9 cellular contexts compared by ENCODE assay signal in genomic region chr5:132477784-132478497, GRCh38. TPM values are rescaled to one million over a fixed set of nuclear protein-coding genes. Genes with fewer than 3 reads are reported as not detected.
DNase-seq lines count a peak whose midpoint lies in the region; ATAC-seq, FAIRE-seq and TF ChIP-seq lines count a peak whose summit lies in the region.
"Had no signal": no experiment of that assay in that cellular context is flagged by ENCODE, and none has a peak within 500 bp of the region (broad histone marks: within the 10 kb centered on the region; RNA-seq: fewer than 3 reads in every experiment).

No MANE protein-coding gene starts in this region.

- no peaks in the 10 kb centered on the region for H3K9me3 Mint-ChIP-seq in activated CD4-positive, alpha-beta T cell treated with anti-CD3 and anti-CD28 coated beads, Interleukin-2, amount 10 ng/mL, durations not matched to agents 7 days and 5 days
- no peaks in the 10 kb centered on the region for H3K9me3 Mint-ChIP-seq in activated CD8-positive, alpha-beta T cell treated with anti-CD3 and anti-CD28 coated beads, Interleukin-2, amount 10 ng/mL, durations not matched to agents 7 days and 5 days (ENCODE audit: insufficient read depth)

- no peak for FAIRE-seq in kidney (lab: Jason Lieb, UNC)

- H3K4me1 Mint-ChIP-seq in activated CD4-positive, alpha-beta T cell treated with anti-CD3 and anti-CD28 coated beads, Interleukin-2, amount 10 ng/mL, durations not matched to agents 7 days and 5 days = peaks cover 77% of the 10 kb centered on the region
- peaks cover 83% of the 10 kb centered on the region for H3K4me1 Mint-ChIP-seq in activated CD8-positive, alpha-beta T cell treated with anti-CD3 and anti-CD28 coated beads, Interleukin-2, amount 10 ng/mL, durations not matched to agents 7 days and 5 days (ENCODE audit: low read depth)

- ATAC-seq in activated CD8-positive, alpha-beta T cell treated with anti-CD3 and anti-CD28 coated beads, Interleukin-2, amount 10 ng/mL, durations not matched to agents 7 days and 5 days = peak; percentile 6
- no peak for ATAC-seq in HG02763 (IDR thresholded peaks at IDR 0.05; ENCODE audit: unreplicated experiment)

- no peak for DNase-seq in activated CD4-positive, alpha-beta T cell treated with anti-CD3 and anti-CD28 coated beads, Interleukin-2, amount 10 ng/mL, durations not matched to agents 7 days and 5 days
- DNase-seq in activated CD4-positive, alpha-beta T cell treated with anti-CD3 and anti-CD28 coated beads for 48 hours = no peak
- DNase-seq in activated CD8-positive, alpha-beta T cell treated with anti-CD3 and anti-CD28 coated beads, Interleukin-2, amount 10 ng/mL, durations not matched to agents 7 days and 5 days = no peak
- DNase-seq in kidney (peak; percentile 56), DMS153 treated with DMSO at 0.1 percent for 48 hours (lab: John Stamatoyannopoulos, UW; ENCODE audit: unreplicated experiment) (no peak), Ammon's horn (ENCODE audit: low spot score) (no peak)
- DNase-seq: NCI-H510A treated with DMSO at 0.1 percent for 48 hours had no signal

- H3K36me3 ChIP-seq in kidney (ENCODE audit: control insufficient read depth in 1 of 2, insufficient read depth in 2 of 2, low read length in 2 of 2) (no peaks in the 10 kb centered on the region), stomach smooth muscle (ENCODE audit: control insufficient read depth in 2 of 2, insufficient read depth in 2 of 2, low read length in 2 of 2) (peaks cover 6 to 9% of the 10 kb centered on the region in 2 donors)

- POLR2A ChIA-PET in activated CD4-positive, alpha-beta T cell treated with anti-CD3 and anti-CD28 coated beads, Interleukin-2, amount 10 ng/mL, durations not matched to agents 7 days and 5 days (lab: Charles Lee) = interaction anchor here (0.8 to 3.9 kb wide), 8 partner anchors 10 to 67 kb away, joined by 3 to 14 read pairs (median 6); partner anchors contain the start of gene IRF1
- POLR2A ChIA-PET in activated CD8-positive, alpha-beta T cell treated with anti-CD3 and anti-CD28 coated beads, Interleukin-2, amount 10 ng/mL, durations not matched to agents 7 days and 5 days (lab: Charles Lee) = interaction anchor here (0.8 to 22.6 kb wide), 14 partner anchors 6 to 389 kb away, joined by 3 to 720 read pairs (median 35); partner anchors contain the start of gene IRF1

- H3K4me1 ChIP-seq in kidney (ENCODE audit: control insufficient read depth in 1 of 2, insufficient read depth in 1 of 2, low read depth in 1 of 2, low read length in 2 of 2) (peaks cover 4 to 25% of the 10 kb centered on the region in 2 donors), stomach smooth muscle (ENCODE audit: control insufficient read depth, insufficient read depth, low read length) (peaks cover 36% of the 10 kb centered on the region)

- H3K36me3 Mint-ChIP-seq in activated CD4-positive, alpha-beta T cell treated with anti-CD3 and anti-CD28 coated beads, Interleukin-2, amount 10 ng/mL, durations not matched to agents 7 days and 5 days (ENCODE audit: low read depth) = peaks cover 28% of the 10 kb centered on the region
- peaks cover 44% of the 10 kb centered on the region for H3K36me3 Mint-ChIP-seq in activated CD8-positive, alpha-beta T cell treated with anti-CD3 and anti-CD28 coated beads, Interleukin-2, amount 10 ng/mL, durations not matched to agents 7 days and 5 days (ENCODE audit: low read depth)

- no peak for TF ChIP-seq CTCF in kidney (IDR thresholded peaks at IDR 0.05; ENCODE audit: borderline replicate concordance, extremely low read depth, insufficient read depth)

- H3K9me3 ChIP-seq in kidney (ENCODE audit: control insufficient read depth in 1 of 2, low read length in 2 of 2) (no peaks in the 10 kb centered on the region), stomach smooth muscle (ENCODE audit: control insufficient read depth in 2 of 2, low read length in 2 of 2) (no peaks in the 10 kb centered on the region)

- H3K4me3 ChIP-seq in kidney (ENCODE audit: low read length in 2 of 2) (no peak overlapping the region), stomach smooth muscle (ENCODE audit: low read length in 2 of 2) (no peak overlapping the region)

- peak overlapping the region; percentile 73 for H3K27ac Mint-ChIP-seq in activated CD4-positive, alpha-beta T cell treated with anti-CD3 and anti-CD28 coated beads, Interleukin-2, amount 10 ng/mL, durations not matched to agents 7 days and 5 days
- H3K27ac Mint-ChIP-seq in activated CD8-positive, alpha-beta T cell treated with anti-CD3 and anti-CD28 coated beads, Interleukin-2, amount 10 ng/mL, durations not matched to agents 7 days and 5 days = peak overlapping the region; percentile 80

- no peak overlapping the region for H3K27ac ChIP-seq in kidney (ENCODE audit: low read depth in 2 of 2, low read length in 2 of 2)
- peak overlapping the region; percentile 31 for H3K27ac ChIP-seq in stomach smooth muscle (ENCODE audit: low read length)

- CTCF ChIA-PET in activated CD4-positive, alpha-beta T cell treated with anti-CD3 and anti-CD28 coated beads, Interleukin-2, amount 10 ng/mL, durations not matched to agents 7 days and 5 days (lab: Charles Lee) = interaction anchor here (0.8 to 8.3 kb wide), 14 partner anchors 11 to 91 kb away, joined by 3 to 62 read pairs (median 5); partner anchors contain the start of gene IRF1
- CTCF ChIA-PET in activated CD8-positive, alpha-beta T cell treated with anti-CD3 and anti-CD28 coated beads, Interleukin-2, amount 10 ng/mL, durations not matched to agents 7 days and 5 days (lab: Charles Lee) = interaction anchor here (0.8 to 4.2 kb wide), 12 partner anchors 8 to 92 kb away, joined by 3 to 45 read pairs (median 14); partner anchors contain the start of gene IRF1

- H3K9ac ChIP-seq in kidney (ENCODE audit: low read length in 2 of 2) = no peak overlapping the region
- no peak overlapping the region for H3K9ac ChIP-seq in stomach smooth muscle (ENCODE audit: low read length in 2 of 2)

- H3K4me3 Mint-ChIP-seq in activated CD4-positive, alpha-beta T cell treated with anti-CD3 and anti-CD28 coated beads, Interleukin-2, amount 10 ng/mL, durations not matched to agents 7 days and 5 days = no peak overlapping the region
- H3K4me3 Mint-ChIP-seq in activated CD8-positive, alpha-beta T cell treated with anti-CD3 and anti-CD28 coated beads, Interleukin-2, amount 10 ng/mL, durations not matched to agents 7 days and 5 days = peak overlapping the region; percentile 22

- no peaks in the 10 kb centered on the region for H3K27me3 Mint-ChIP-seq in activated CD4-positive, alpha-beta T cell treated with anti-CD3 and anti-CD28 coated beads, Interleukin-2, amount 10 ng/mL, durations not matched to agents 7 days and 5 days
- no peaks in the 10 kb centered on the region for H3K27me3 Mint-ChIP-seq in activated CD8-positive, alpha-beta T cell treated with anti-CD3 and anti-CD28 coated beads, Interleukin-2, amount 10 ng/mL, durations not matched to agents 7 days and 5 days (ENCODE audit: low read depth)

- intact Hi-C loops in kidney (cut with DNase I) = no loop called here

- no peaks in the 10 kb centered on the region for H3K27me3 ChIP-seq in stomach smooth muscle (ENCODE audit: control insufficient read depth in 1 of 2, insufficient read depth in 2 of 2, low read length in 2 of 2)

RNA-seq across cellular contexts. Expression of gene IRF1, which starts 12.6 kb away (rescaled TPM):
- 100 to 1,000 TPM; 289 to 302 TPM for total RNA-seq in activated CD4-positive, alpha-beta T cell treated with anti-CD3 and anti-CD28 coated beads, Interleukin-2, amount 10 ng/mL, durations not matched to agents 7 days and 5 days
- 100 to 1,000 TPM; 221 to 228 TPM for total RNA-seq in activated CD8-positive, alpha-beta T cell treated with anti-CD3 and anti-CD28 coated beads, Interleukin-2, amount 10 ng/mL, durations not matched to agents 7 days and 5 days
- 55.6 TPM for total RNA-seq in kidney
- polyA plus RNA-seq in kidney (ENCODE audit: insufficient read depth, low read depth, low replicate concordance) = 20.5 TPM
